In the genomic region with DNA sequence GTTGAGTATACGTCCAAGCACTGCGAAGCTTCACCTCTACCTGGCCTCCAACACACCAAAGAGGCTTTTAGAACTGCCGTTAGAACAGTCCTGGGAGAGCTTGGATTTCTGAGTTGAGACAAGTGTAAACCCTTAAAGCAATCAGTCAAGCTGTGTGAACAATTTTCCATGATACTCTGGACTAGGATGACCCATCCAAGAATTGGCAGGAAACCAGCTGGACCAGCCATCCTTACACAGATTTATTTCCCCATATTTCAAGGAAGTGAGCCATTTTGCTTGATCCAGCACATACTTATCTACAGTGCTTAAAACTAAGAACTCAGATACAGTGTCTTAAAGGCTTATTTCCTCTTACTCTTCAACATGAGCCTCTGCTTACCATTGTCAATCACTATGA, we compare ENCODE assay signal across 1 cellular context.
TF ChIP-seq lines count a peak whose summit lies in the region.

No MANE protein-coding gene starts in this region.

TF ChIP-seq in GM23338, 12 proteins besides CTCF, POLR2A, EP300 and RAD21 (continued from another document):
- TF ChIP-seq, protein P1, sequence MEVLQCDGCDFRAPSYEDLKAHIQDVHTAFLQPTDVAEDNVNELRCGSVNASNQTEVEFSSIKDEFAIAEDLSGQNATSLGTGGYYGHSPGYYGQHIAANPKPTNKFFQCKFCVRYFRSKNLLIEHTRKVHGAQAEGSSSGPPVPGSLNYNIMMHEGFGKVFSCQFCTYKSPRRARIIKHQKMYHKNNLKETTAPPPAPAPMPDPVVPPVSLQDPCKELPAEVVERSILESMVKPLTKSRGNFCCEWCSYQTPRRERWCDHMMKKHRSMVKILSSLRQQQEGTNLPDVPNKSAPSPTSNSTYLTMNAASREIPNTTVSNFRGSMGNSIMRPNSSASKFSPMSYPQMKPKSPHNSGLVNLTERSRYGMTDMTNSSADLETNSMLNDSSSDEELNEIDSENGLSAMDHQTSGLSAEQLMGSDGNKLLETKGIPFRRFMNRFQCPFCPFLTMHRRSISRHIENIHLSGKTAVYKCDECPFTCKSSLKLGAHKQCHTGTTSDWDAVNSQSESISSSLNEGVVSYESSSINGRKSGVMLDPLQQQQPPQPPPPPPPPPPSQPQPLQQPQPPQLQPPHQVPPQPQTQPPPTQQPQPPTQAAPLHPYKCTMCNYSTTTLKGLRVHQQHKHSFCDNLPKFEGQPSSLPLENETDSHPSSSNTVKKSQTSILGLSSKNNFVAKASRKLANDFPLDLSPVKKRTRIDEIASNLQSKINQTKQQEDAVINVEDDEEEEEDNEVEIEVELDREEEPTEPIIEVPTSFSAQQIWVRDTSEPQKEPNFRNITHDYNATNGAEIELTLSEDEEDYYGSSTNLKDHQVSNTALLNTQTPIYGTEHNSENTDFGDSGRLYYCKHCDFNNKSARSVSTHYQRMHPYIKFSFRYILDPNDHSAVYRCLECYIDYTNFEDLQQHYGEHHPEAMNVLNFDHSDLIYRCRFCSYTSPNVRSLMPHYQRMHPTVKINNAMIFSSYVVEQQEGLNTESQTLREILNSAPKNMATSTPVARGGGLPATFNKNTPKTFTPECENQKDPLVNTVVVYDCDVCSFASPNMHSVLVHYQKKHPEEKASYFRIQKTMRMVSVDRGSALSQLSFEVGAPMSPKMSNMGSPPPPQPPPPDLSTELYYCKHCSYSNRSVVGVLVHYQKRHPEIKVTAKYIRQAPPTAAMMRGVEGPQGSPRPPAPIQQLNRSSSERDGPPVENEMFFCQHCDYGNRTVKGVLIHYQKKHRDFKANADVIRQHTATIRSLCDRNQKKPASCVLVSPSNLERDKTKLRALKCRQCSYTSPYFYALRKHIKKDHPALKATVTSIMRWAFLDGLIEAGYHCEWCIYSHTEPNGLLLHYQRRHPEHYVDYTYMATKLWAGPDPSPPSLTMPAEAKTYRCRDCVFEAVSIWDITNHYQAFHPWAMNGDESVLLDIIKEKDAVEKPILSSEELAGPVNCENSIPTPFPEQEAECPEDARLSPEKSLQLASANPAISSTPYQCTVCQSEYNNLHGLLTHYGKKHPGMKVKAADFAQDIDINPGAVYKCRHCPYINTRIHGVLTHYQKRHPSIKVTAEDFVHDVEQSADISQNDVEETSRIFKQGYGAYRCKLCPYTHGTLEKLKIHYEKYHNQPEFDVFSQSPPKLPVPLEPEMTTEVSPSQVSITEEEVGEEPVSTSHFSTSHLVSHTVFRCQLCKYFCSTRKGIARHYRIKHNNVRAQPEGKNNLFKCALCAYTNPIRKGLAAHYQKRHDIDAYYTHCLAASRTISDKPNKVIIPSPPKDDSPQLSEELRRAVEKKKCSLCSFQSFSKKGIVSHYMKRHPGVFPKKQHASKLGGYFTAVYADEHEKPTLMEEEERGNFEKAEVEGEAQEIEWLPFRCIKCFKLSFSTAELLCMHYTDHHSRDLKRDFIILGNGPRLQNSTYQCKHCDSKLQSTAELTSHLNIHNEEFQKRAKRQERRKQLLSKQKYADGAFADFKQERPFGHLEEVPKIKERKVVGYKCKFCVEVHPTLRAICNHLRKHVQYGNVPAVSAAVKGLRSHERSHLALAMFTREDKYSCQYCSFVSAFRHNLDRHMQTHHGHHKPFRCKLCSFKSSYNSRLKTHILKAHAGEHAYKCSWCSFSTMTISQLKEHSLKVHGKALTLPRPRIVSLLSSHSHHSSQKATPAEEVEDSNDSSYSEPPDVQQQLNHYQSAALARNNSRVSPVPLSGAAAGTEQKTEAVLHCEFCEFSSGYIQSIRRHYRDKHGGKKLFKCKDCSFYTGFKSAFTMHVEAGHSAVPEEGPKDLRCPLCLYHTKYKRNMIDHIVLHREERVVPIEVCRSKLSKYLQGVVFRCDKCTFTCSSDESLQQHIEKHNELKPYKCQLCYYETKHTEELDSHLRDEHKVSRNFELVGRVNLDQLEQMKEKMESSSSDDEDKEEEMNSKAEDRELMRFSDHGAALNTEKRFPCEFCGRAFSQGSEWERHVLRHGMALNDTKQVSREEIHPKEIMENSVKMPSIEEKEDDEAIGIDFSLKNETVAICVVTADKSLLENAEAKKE (CRISPR knock-in tag; IDR thresholded peaks at IDR 0.05), result no peak
- TF ChIP-seq JUNB (IDR thresholded peaks at IDR 0.05; ENCODE audit: unreplicated experiment) (no peak), POLR2AphosphoS5 (IDR thresholded peaks at IDR 0.05; ENCODE audit: low read depth) (no peak)
- TF ChIP-seq, protein P2, sequence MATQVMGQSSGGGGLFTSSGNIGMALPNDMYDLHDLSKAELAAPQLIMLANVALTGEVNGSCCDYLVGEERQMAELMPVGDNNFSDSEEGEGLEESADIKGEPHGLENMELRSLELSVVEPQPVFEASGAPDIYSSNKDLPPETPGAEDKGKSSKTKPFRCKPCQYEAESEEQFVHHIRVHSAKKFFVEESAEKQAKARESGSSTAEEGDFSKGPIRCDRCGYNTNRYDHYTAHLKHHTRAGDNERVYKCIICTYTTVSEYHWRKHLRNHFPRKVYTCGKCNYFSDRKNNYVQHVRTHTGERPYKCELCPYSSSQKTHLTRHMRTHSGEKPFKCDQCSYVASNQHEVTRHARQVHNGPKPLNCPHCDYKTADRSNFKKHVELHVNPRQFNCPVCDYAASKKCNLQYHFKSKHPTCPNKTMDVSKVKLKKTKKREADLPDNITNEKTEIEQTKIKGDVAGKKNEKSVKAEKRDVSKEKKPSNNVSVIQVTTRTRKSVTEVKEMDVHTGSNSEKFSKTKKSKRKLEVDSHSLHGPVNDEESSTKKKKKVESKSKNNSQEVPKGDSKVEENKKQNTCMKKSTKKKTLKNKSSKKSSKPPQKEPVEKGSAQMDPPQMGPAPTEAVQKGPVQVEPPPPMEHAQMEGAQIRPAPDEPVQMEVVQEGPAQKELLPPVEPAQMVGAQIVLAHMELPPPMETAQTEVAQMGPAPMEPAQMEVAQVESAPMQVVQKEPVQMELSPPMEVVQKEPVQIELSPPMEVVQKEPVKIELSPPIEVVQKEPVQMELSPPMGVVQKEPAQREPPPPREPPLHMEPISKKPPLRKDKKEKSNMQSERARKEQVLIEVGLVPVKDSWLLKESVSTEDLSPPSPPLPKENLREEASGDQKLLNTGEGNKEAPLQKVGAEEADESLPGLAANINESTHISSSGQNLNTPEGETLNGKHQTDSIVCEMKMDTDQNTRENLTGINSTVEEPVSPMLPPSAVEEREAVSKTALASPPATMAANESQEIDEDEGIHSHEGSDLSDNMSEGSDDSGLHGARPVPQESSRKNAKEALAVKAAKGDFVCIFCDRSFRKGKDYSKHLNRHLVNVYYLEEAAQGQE (IDR thresholded peaks at IDR 0.05; ENCODE audit: unreplicated experiment), result no peak
TF ChIP-seq in GM23338: peak in this region for 0.
